In the genomic region with DNA sequence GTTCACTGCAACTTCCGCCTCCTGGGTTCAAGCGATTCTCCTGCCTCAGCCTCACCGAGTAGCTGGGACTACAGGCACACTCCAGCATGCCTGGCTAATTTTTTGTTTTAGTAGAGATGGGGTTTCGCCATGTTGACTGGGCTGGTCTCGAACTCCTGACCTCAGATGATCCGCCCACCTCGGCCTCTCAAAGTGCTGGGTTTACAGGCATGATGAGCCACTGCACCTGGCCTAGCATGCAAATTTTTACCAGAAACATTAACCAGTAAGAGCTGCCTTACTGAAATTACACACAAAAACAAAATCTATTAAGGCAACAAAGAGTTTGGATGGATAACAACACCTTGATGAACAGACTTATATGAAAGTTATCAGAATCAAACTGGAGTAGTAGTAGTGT, we compare ENCODE assay signal across 31 cellular contexts.
"Had no signal": no experiment of that assay in that cellular context is flagged by ENCODE, and none has a peak within 500 bp of the region (broad histone marks: within the 10 kb centered on the region; RNA-seq: fewer than 3 reads in every experiment).

No MANE protein-coding gene starts in this region.

- H3K27ac ChIP-seq: cardiac muscle cell, colonic mucosa, gastroesophageal sphincter, ovary, prostate gland, skin epidermis, tibial artery had no signal

- H3K9me3 ChIP-seq: colonic mucosa, gastroesophageal sphincter, ovary, prostate gland, tibial artery had no signal

- H3K9me3 Mint-ChIP-seq: activated B cell treated with CpG ODN at 0.5 μM for 24 hours; activated CD8-positive, alpha-beta T cell treated with anti-CD3 and anti-CD28 coated beads for 36 hours; activated naive CD4-positive, alpha-beta T cell treated with anti-CD3 and anti-CD28 coated beads, Interleukin-2, amount 50 U/mL, for 72 hours; activated T-cell treated with anti-CD3 and anti-CD28 coated beads, Interleukin-2, amount 50 U/mL, for 72 hours; brain; mesothelial cell of epicardium; naive B cell; stimulated activated effector memory CD8-positive, alpha-beta T cell treated with anti-CD3 and anti-CD28 coated beads, Interleukin-12 subunit alpha, Interleukin-12 subunit beta, amount 100 ng/mL, for 72 hours; stimulated activated naive CD8-positive, alpha-beta T cell treated with anti-CD3 and anti-CD28 coated beads, Interleukin-15, amount 100 ng/mL, for 72 hours had no signal

- H3K27me3 ChIP-seq: cardiac muscle cell, colonic mucosa, gastroesophageal sphincter, ovary, tibial artery had no signal

- H3K27ac Mint-ChIP-seq: activated B cell treated with CpG ODN at 0.5 μM for 24 hours; activated CD8-positive, alpha-beta T cell treated with anti-CD3 and anti-CD28 coated beads for 36 hours; mesothelial cell of epicardium; stimulated activated effector memory CD8-positive, alpha-beta T cell treated with anti-CD3 and anti-CD28 coated beads, Interleukin-12 subunit alpha, Interleukin-12 subunit beta, amount 100 ng/mL, for 72 hours; stimulated activated naive CD8-positive, alpha-beta T cell treated with anti-CD3 and anti-CD28 coated beads, Interleukin-15, amount 100 ng/mL, for 72 hours had no signal

- H3K4me3 Mint-ChIP-seq: activated B cell treated with CpG ODN at 0.5 μM for 24 hours; activated CD8-positive, alpha-beta T cell treated with anti-CD3 and anti-CD28 coated beads for 36 hours; brain; mesothelial cell of epicardium; naive B cell; stimulated activated effector memory CD8-positive, alpha-beta T cell treated with anti-CD3 and anti-CD28 coated beads, Interleukin-12 subunit alpha, Interleukin-12 subunit beta, amount 100 ng/mL, for 72 hours; stimulated activated naive CD8-positive, alpha-beta T cell treated with anti-CD3 and anti-CD28 coated beads, Interleukin-15, amount 100 ng/mL, for 72 hours had no signal

- ATAC-seq: activated CD8-positive, alpha-beta T cell treated with anti-CD3 and anti-CD28 coated beads for 36 hours; activated naive CD4-positive, alpha-beta T cell treated with anti-CD3 and anti-CD28 coated beads, Interleukin-2, amount 50 U/mL, for 72 hours; activated T-cell treated with anti-CD3 and anti-CD28 coated beads, Interleukin-2, amount 50 U/mL, for 72 hours; gastroesophageal sphincter; left cardiac atrium; sciatic nerve; stimulated activated effector memory CD8-positive, alpha-beta T cell treated with anti-CD3 and anti-CD28 coated beads, Interleukin-12 subunit alpha, Interleukin-12 subunit beta, amount 100 ng/mL, for 72 hours; stimulated activated naive CD8-positive, alpha-beta T cell treated with anti-CD3 and anti-CD28 coated beads, Interleukin-15, amount 100 ng/mL, for 72 hours had no signal

- H3K4me3 ChIP-seq: cardiac muscle cell, colonic mucosa, gastroesophageal sphincter, ovary, prostate gland, skin epidermis, tibial artery had no signal

- H3K36me3 Mint-ChIP-seq: activated naive CD4-positive, alpha-beta T cell treated with anti-CD3 and anti-CD28 coated beads, Interleukin-2, amount 50 U/mL, for 72 hours; mesothelial cell of epicardium; naive B cell had no signal

- DNase-seq: activated B cell treated with CpG ODN at 0.5 μM for 24 hours; activated CD4-positive, alpha-beta T cell treated with anti-CD3 and anti-CD28 coated beads for 4 hours; activated CD8-positive, alpha-beta T cell treated with anti-CD3 and anti-CD28 coated beads for 36 hours; activated naive CD4-positive, alpha-beta T cell; activated T-cell treated with anti-CD3 and anti-CD28 coated beads, Interleukin-2, amount 50 U/mL, for 72 hours; aorta; cerebellar nuclear complex; colonic mucosa; effector memory CD4-positive, alpha-beta T cell; erythroblast; head of caudate nucleus; hippocampal formation; left cardiac atrium; mammary epithelial cell; naive B cell; ovary; retina; stimulated activated CD4-positive, alpha-beta T cell treated with anti-CD3 and anti-CD28 coated beads, Interleukin-12 subunit alpha, Interleukin-12 subunit beta, amount 100 ng/mL, for 4 hours; stimulated activated CD4-positive, alpha-beta T cell treated with anti-CD3 and anti-CD28 coated beads, Interleukin-4, amount 100 ng/mL, for 1 hour; stimulated activated naive CD8-positive, alpha-beta T cell treated with anti-CD3 and anti-CD28 coated beads, Interleukin-15, amount 100 ng/mL, for 72 hours; T-helper 2 cell; tibial artery had no signal

- H3K36me3 ChIP-seq: cardiac muscle cell, colonic mucosa, gastroesophageal sphincter, ovary, prostate gland, tibial artery had no signal

- H3K4me1 ChIP-seq: colonic mucosa, prostate gland had no signal

- H3K27me3 Mint-ChIP-seq: activated B cell treated with CpG ODN at 0.5 μM for 24 hours; activated CD8-positive, alpha-beta T cell treated with anti-CD3 and anti-CD28 coated beads for 36 hours; brain; naive B cell; stimulated activated naive CD8-positive, alpha-beta T cell treated with anti-CD3 and anti-CD28 coated beads, Interleukin-15, amount 100 ng/mL, for 72 hours had no signal
